In the genomic region with DNA sequence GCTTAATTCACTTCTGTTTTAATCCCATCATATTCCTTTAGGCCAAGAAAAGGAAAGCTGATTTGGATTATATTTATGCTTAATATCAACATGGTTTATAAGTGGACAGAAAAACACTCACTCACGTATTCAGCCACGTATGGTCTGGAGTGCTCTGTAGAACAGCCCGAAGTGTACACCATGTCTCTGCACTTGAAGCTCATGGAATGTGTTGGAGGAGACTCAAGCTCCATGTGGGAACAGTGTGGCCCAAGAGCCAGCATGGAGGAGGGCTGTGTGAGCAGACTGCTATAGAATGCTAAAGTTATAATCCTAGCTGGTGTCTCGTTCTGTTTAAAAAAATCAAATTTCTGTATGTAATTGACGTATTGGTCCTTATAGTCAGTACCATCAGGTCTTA, we compare ENCODE assay signal across 18 cellular contexts. TPM values are rescaled to one million over a fixed set of nuclear protein-coding genes. Genes with fewer than 3 reads are reported as not detected.
DNase-seq lines count a peak whose midpoint lies in the region; ATAC-seq, FAIRE-seq and TF ChIP-seq lines count a peak whose summit lies in the region.
"Had no signal": no experiment of that assay in that cellular context is flagged by ENCODE, and none has a peak within 500 bp of the region (broad histone marks: within the 10 kb centered on the region; RNA-seq: fewer than 3 reads in every experiment).

No MANE protein-coding gene starts in this region.

- ATAC-seq in heart right ventricle (peak in 7 of 8 donors; percentile 56 to 99 (median 76)), lung (ENCODE audit: insufficient read depth, low FRiP score) (peak; percentile 58)
- ATAC-seq: GM12878, HepG2 had no signal

- H3K27ac Mint-ChIP-seq in activated naive CD8-positive, alpha-beta T cell = peak overlapping the region; percentile 22
- no peak overlapping the region for H3K27ac Mint-ChIP-seq in activated naive CD8-positive, alpha-beta T cell treated with anti-CD3 and anti-CD28 coated beads for 36 hours
- no peak overlapping the region for H3K27ac Mint-ChIP-seq in H9
- H3K27ac Mint-ChIP-seq: CD4-positive, CD25-positive, alpha-beta regulatory T cell; HFFc6 had no signal

- no peak overlapping the region for H4K8ac ChIP-seq in H9 (replicated peaks; ENCODE audit: insufficient read length, low read depth, low read length)

- H3K18ac ChIP-seq in H9 (ENCODE audit: insufficient read length, low read depth, low read length) = no peak overlapping the region

- H3K4me3 ChIP-seq in heart right ventricle (no peak overlapping the region), lung (no peak overlapping the region)
- H3K4me3 ChIP-seq: BLaER1 treated with 17β-estradiol and CSF1 and Interleukin-3, amounts not matched to agents 10 nM and 100 nM; GM12878 had no signal

- H3K79me2 ChIP-seq in H9 (ENCODE audit: insufficient read depth, low read length) = no peaks in the 10 kb centered on the region

- FAIRE-seq in GM12891 (lab: Jason Lieb, UNC) (peak; percentile 16), GM19239 (lab: Jason Lieb, UNC) (no peak)
- FAIRE-seq: GM12878, H1, HepG2, HTR-8/SVneo had no signal

- H2BK15ac ChIP-seq in H9 (ENCODE audit: low read depth, low read length) = no peak overlapping the region

- H3K14ac ChIP-seq in H9 (ENCODE audit: insufficient read depth, low read length) = no peak overlapping the region

- H3K9me3 Mint-ChIP-seq in activated naive CD8-positive, alpha-beta T cell (ENCODE audit: low read depth) = no peaks in the 10 kb centered on the region
- H3K9me3 Mint-ChIP-seq in activated naive CD8-positive, alpha-beta T cell treated with anti-CD3 and anti-CD28 coated beads for 36 hours = no peaks in the 10 kb centered on the region
- no peaks in the 10 kb centered on the region for H3K9me3 Mint-ChIP-seq in H9
- H3K9me3 Mint-ChIP-seq: CD4-positive, CD25-positive, alpha-beta regulatory T cell; HFFc6 had no signal

- no peak overlapping the region for H2BK12ac ChIP-seq in H9 (ENCODE audit: insufficient read length, low read depth, low read length)

- H2AFZ ChIP-seq in H9 (ENCODE audit: low read length) = no peak overlapping the region

- no peaks in the 10 kb centered on the region for H3K23me2 ChIP-seq in H9 (ENCODE audit: insufficient read length, low read depth, low read length, poor library complexity, severe bottlenecking)

- H2BK5ac ChIP-seq in H9 (ENCODE audit: insufficient read length, low read length) = no peak overlapping the region

- no peak overlapping the region for H3K4ac ChIP-seq in H9 (ENCODE audit: low read depth, low read length)

- H2AK5ac ChIP-seq in H9 (ENCODE audit: insufficient read length, low read length) = no peak overlapping the region

- no peak for TF ChIP-seq CTCF in heart right ventricle (IDR thresholded peaks at IDR 0.05)
- no peak for TF ChIP-seq CTCF in lung (IDR thresholded peaks at IDR 0.05; ENCODE audit: control extremely low read depth, extremely low read depth)
- TF ChIP-seq CTCF in H9 (conservative IDR thresholded peaks at IDR 0.05) = no peak

- no peak overlapping the region for H3K23ac ChIP-seq in H9 (ENCODE audit: insufficient read length, low read depth, low read length)

- H3K4me1 ChIP-seq in heart right ventricle = no peaks in the 10 kb centered on the region
- no peaks in the 10 kb centered on the region for H3K4me1 ChIP-seq in lung (ENCODE audit: control insufficient read depth in 2 of 2, insufficient read depth in 2 of 2, low read length in 2 of 2)
- no peaks in the 10 kb centered on the region for H3K4me1 ChIP-seq in H9 (ENCODE audit: insufficient read depth, low read length)

- no peak for DNase-seq in activated naive CD8-positive, alpha-beta T cell treated with anti-CD3 and anti-CD28 coated beads for 36 hours
- no peak for DNase-seq in GM12891 (ENCODE audit: insufficient read length, low spot score)
- DNase-seq in heart right ventricle = no peak
- DNase-seq in lung (ENCODE audit: low spot score) = peak; percentile 45
- no peak for DNase-seq in GM19239 (ENCODE audit: insufficient read length, low spot score)
- DNase-seq in GOT3 (lab: John Stamatoyannopoulos, UW) = no peak
- no peak for DNase-seq in H9
- DNase-seq: ACHN; CD4-positive, CD25-positive, alpha-beta regulatory T cell; DMS79; HCEC 1CT; HFFc6 had no signal

- H3K4me3 Mint-ChIP-seq in activated naive CD8-positive, alpha-beta T cell = no peak overlapping the region
- no peak overlapping the region for H3K4me3 Mint-ChIP-seq in activated naive CD8-positive, alpha-beta T cell treated with anti-CD3 and anti-CD28 coated beads for 36 hours
- no peak overlapping the region for H3K4me3 Mint-ChIP-seq in H9
- H3K4me3 Mint-ChIP-seq: CD4-positive, CD25-positive, alpha-beta regulatory T cell; HFFc6 had no signal

- no peak for TF ChIP-seq POLR2A in GM12891 (IDR thresholded peaks at IDR 0.05; ENCODE audit: low read depth, low read length)

- no peak overlapping the region for H4K91ac ChIP-seq in H9 (ENCODE audit: insufficient read length, low read depth, low read length)

- no peak overlapping the region for H3T11ph ChIP-seq in H9 (ENCODE audit: low read length)

- H3K27ac ChIP-seq in heart right ventricle = no peak overlapping the region
- no peak overlapping the region for H3K27ac ChIP-seq in lung (ENCODE audit: low read depth in 1 of 2, low read length in 1 of 2)
- H3K27ac ChIP-seq in H9 (ENCODE audit: insufficient read length, low read depth, low read length) = no peak overlapping the region
- H3K27ac ChIP-seq: BLaER1 treated with 17β-estradiol and CSF1 and Interleukin-3, amounts not matched to agents 10 nM and 100 nM had no signal

- H2BK120ac ChIP-seq in H9 (ENCODE audit: low read depth, low read length, poor library complexity, severe bottlenecking) = no peak overlapping the region

- H3K36me3 Mint-ChIP-seq in activated naive CD8-positive, alpha-beta T cell = peaks cover 28% of the 10 kb centered on the region
- peaks cover 53% of the 10 kb centered on the region for H3K36me3 Mint-ChIP-seq in activated naive CD8-positive, alpha-beta T cell treated with anti-CD3 and anti-CD28 coated beads for 36 hours
- peaks cover 0 to 18% (median 10%) of the 10 kb centered on the region in 3 experiments; a peak in 4 of 7 replicates for H3K36me3 Mint-ChIP-seq in H9 (ENCODE audit: insufficient read depth in 1 of 3, low read depth in 3 of 3)

- no peaks in the 10 kb centered on the region for H3K9me3 ChIP-seq in heart right ventricle
- no peaks in the 10 kb centered on the region for H3K9me3 ChIP-seq in lung (ENCODE audit: control insufficient read depth in 2 of 2, insufficient read depth in 1 of 2, low read length in 1 of 2)
- no peaks in the 10 kb centered on the region for H3K9me3 ChIP-seq in H9 (ENCODE audit: control insufficient read depth, low read depth, low read length)
- H3K9me3 ChIP-seq: BLaER1 treated with 17β-estradiol and CSF1 and Interleukin-3, amounts not matched to agents 10 nM and 100 nM had no signal

- H2BK20ac ChIP-seq in H9 (ENCODE audit: low read depth, low read length, poor library complexity, severe bottlenecking) = no peak overlapping the region

- H3K56ac ChIP-seq in H9 (ENCODE audit: insufficient read length, low read depth, low read length) = no peak overlapping the region

- H3K4me1 Mint-ChIP-seq in activated naive CD8-positive, alpha-beta T cell (ENCODE audit: low read depth) = no peaks in the 10 kb centered on the region
- no peaks in the 10 kb centered on the region for H3K4me1 Mint-ChIP-seq in activated naive CD8-positive, alpha-beta T cell treated with anti-CD3 and anti-CD28 coated beads for 36 hours
- no peaks in the 10 kb centered on the region for H3K4me1 Mint-ChIP-seq in H9

- peaks cover 0 to 71% (median 0%) of the 10 kb centered on the region in 9 donors for H3K36me3 ChIP-seq in heart right ventricle
- H3K36me3 ChIP-seq in lung (ENCODE audit: control insufficient read depth in 2 of 2, insufficient read depth in 2 of 2, low read length in 2 of 2) = peaks cover 0 to 10% of the 10 kb centered on the region in 2 donors

- H4K5ac ChIP-seq in H9 (ENCODE audit: insufficient read length, low read depth, low read length) = no peak overlapping the region

- no peaks in the 10 kb centered on the region for H3K79me1 ChIP-seq in H9 (ENCODE audit: insufficient read depth, low read depth, low read length, poor library complexity, severe bottlenecking)

- H3K4me2 ChIP-seq in H9 (ENCODE audit: insufficient read depth, insufficient read length, low read length) = no peak overlapping the region
- H3K4me2 ChIP-seq: BLaER1 treated with 17β-estradiol and CSF1 and Interleukin-3, amounts not matched to agents 10 nM and 100 nM had no signal

- H3K27me3 ChIP-seq in heart right ventricle (peaks cover 0 to 3% (median 0%) of the 10 kb centered on the region in 7 donors), lung (ENCODE audit: control insufficient read depth, insufficient read depth) (no peaks in the 10 kb centered on the region), H9 (ENCODE audit: insufficient read depth, low read length) (no peaks in the 10 kb centered on the region)
- H3K27me3 ChIP-seq: BLaER1 treated with 17β-estradiol and CSF1 and Interleukin-3, amounts not matched to agents 10 nM and 100 nM had no signal

- intact Hi-C loops in heart right ventricle (cut with DNase I) = no loop called here

- 73 to 87% methylated on average over 5 of the region's 5 CpGs for WGBS in heart right ventricle, 2 donors
- 81 to 92% methylated on average over 5 of the region's 5 CpGs for WGBS in lung, 2 donors
- no CpG with 5 or more reads among the region's 5 CpGs for WGBS in H9 (ENCODE audit: extremely low coverage, insufficient read length, low lambda C conversion rate)

- H3K9ac ChIP-seq in H9 (ENCODE audit: extremely low read depth, insufficient read length, low read length) = no peak overlapping the region
- H3K9ac ChIP-seq: BLaER1 treated with 17β-estradiol and CSF1 and Interleukin-3, amounts not matched to agents 10 nM and 100 nM had no signal

- H3K27me3 Mint-ChIP-seq in activated naive CD8-positive, alpha-beta T cell = no peaks in the 10 kb centered on the region
- H3K27me3 Mint-ChIP-seq in activated naive CD8-positive, alpha-beta T cell treated with anti-CD3 and anti-CD28 coated beads for 36 hours = no peaks in the 10 kb centered on the region
- no peaks in the 10 kb centered on the region for H3K27me3 Mint-ChIP-seq in H9 (ENCODE audit: low read depth)
- H3K27me3 Mint-ChIP-seq: CD4-positive, CD25-positive, alpha-beta regulatory T cell had no signal

- H4K20me1 ChIP-seq in H9 (ENCODE audit: control insufficient read depth, insufficient read depth, insufficient read length) = no peaks in the 10 kb centered on the region
- H4K20me1 ChIP-seq: BLaER1 treated with 17β-estradiol and CSF1 and Interleukin-3, amounts not matched to agents 10 nM and 100 nM had no signal

RNA-seq across cellular contexts. Expression of a gene that starts 32.9 kb away (rescaled TPM):
- 10 to 100 TPM; 20.8 to 27.3 TPM for total RNA-seq in activated naive CD8-positive, alpha-beta T cell treated with anti-CD3 and anti-CD28 coated beads for 36 hours
- 0.40 TPM for polyA plus RNA-seq in GM12891 (2012; ENCODE audit: low read depth, missing spikeins)
- 1 to 10 TPM in 7 of 10 donors, under 1 TPM in 3; 0.80 to 9.5 (median 1.9) TPM for total RNA-seq in heart right ventricle
- polyA plus RNA-seq in heart right ventricle = 1 to 10 TPM in 1 of 2 donors, under 1 TPM in 1; 0.29 to 1.0 TPM
- total RNA-seq in lung = 10 to 100 TPM; 19.7 to 59.9 TPM
- polyA plus RNA-seq in lung = 10 to 100 TPM; 24.2 to 35.9 TPM
- 7.0 and 7.5 TPM in 2 replicates for total RNA-seq in H9 (2021)

RNA-seq across cellular contexts. Expression of a gene that starts 50.0 kb away (rescaled TPM):
- total RNA-seq in activated naive CD8-positive, alpha-beta T cell treated with anti-CD3 and anti-CD28 coated beads for 36 hours = 10 to 100 TPM; 68.9 TPM
- polyA plus RNA-seq in GM12891 (2012; ENCODE audit: low read depth, missing spikeins) = 12.5 TPM
- total RNA-seq in heart right ventricle (10 to 100 TPM; 15.2 to 35.1 (median 25.9) TPM), lung (10 to 100 TPM; 32.7 to 35.6 TPM), H9 (2021) (32.1 and 35.8 TPM in 2 replicates)
- polyA plus RNA-seq in heart right ventricle (1 to 10 TPM; 4.4 to 5.8 TPM), lung (10 to 100 TPM in 1 of 2 donors, 1 to 10 TPM in 1; 7.5 to 11.1 TPM)
